Comparison of ENCODE assay signal across 16 cellular contexts in genomic region chr20:37453836-37454235, GRCh38.
A peak's percentile ranks its signal among the peaks of the same experiment; 100 is the strongest.
DNase-seq lines count a peak whose midpoint lies in the region; ATAC-seq, FAIRE-seq and TF ChIP-seq lines count a peak whose summit lies in the region.
"Had no signal": no experiment of that assay in that cellular context is flagged by ENCODE, and none has a peak within 500 bp of the region (broad histone marks: within the 10 kb centered on the region; RNA-seq: fewer than 3 reads in every experiment).

No MANE protein-coding gene starts in this region.

- 0% methylated on average over 5 of the region's 5 CpGs for WGBS in K562 (ENCODE audit: insufficient coverage, low coverage, missing lambda C conversion rate)

- TF ChIP-seq CTCF in K562 (IDR thresholded peaks at IDR 0.05 in 2 of 3, conservative IDR thresholded peaks at IDR 0.05 in 1 of 3; ENCODE audit: insufficient read depth in 2 of 3, low read depth in 1 of 3, low read length in 3 of 3), result no peak
- TF ChIP-seq CTCF in nephron progenitor cell (IDR thresholded peaks at IDR 0.05), result no peak
- no peak for TF ChIP-seq CTCF in upper lobe of right lung (IDR thresholded peaks at IDR 0.05)

- CTCF ChIA-PET in K562 (lab: Yijun Ruan, JAX; ENCODE audit: low intra/inter-chr PET ratio), result no interaction called here

- peaks cover 10% of the 10 kb centered on the region for H3K4me1 Mint-ChIP-seq in nephron progenitor cell

- H3K27me3 ChIP-seq in K562 (ENCODE audit: control insufficient read depth in 2 of 2, insufficient read depth in 2 of 2, low read length in 2 of 2) (peaks cover 0 to 16% of the 10 kb centered on the region in 2 experiments; a peak in 4 of 5 replicates), upper lobe of right lung (no peaks in the 10 kb centered on the region)
- H3K27me3 ChIP-seq in effector memory CD4-positive, alpha-beta T cell (replicated peaks; ENCODE audit: control insufficient read depth, insufficient read depth, low read length, poor library complexity, severe bottlenecking), result no peaks in the 10 kb centered on the region
- H3K27me3 ChIP-seq: BE2C had no signal

- intact Hi-C loops in K562 (cut with micrococcal nuclease) (no loop called here), upper lobe of right lung (cut with DNase I) (no loop called here)

- no peaks in the 10 kb centered on the region; the same call in 1 of the 2 replicates for H4K20me1 ChIP-seq in K562 (replicated peaks; ENCODE audit: control insufficient read depth, insufficient read depth, low read length)

- no peak overlapping the region for H3K4me2 ChIP-seq in K562 (ENCODE audit: insufficient read depth, low read length)
- H3K4me2 ChIP-seq: A549 had no signal

- peaks cover 8% of the 10 kb centered on the region for H3K36me3 Mint-ChIP-seq in nephron progenitor cell (ENCODE audit: low read depth)

- H3K36me3 ChIP-seq in K562 (ENCODE audit: control insufficient read depth, insufficient read depth, low read length), result no peaks in the 10 kb centered on the region
- no peaks in the 10 kb centered on the region for H3K36me3 ChIP-seq in upper lobe of right lung
- no peaks in the 10 kb centered on the region for H3K36me3 ChIP-seq in effector memory CD4-positive, alpha-beta T cell (ENCODE audit: control insufficient read depth, insufficient read depth, low read length)
- H3K36me3 ChIP-seq: BE2C had no signal

- no peak overlapping the region for H2AFZ ChIP-seq in K562 (ENCODE audit: low read depth, low read length)

- H3K27me3 Mint-ChIP-seq in nephron progenitor cell (ENCODE audit: low read depth, poor library complexity), result peaks cover 15% of the 10 kb centered on the region

- no peak for TF ChIP-seq RAD21 in K562 (CRISPR knock-in tag; conservative IDR thresholded peaks at IDR 0.05 in 1 of 2, IDR thresholded peaks at IDR 0.05 in 1 of 2)

- no peak for TF ChIP-seq EP300 in K562 (IDR thresholded peaks at IDR 0.05; ENCODE audit: low read length)

- H3K4me3 ChIP-seq in K562 (no peak overlapping the region), upper lobe of right lung (no peak overlapping the region)
- H3K4me3 ChIP-seq in effector memory CD4-positive, alpha-beta T cell (ENCODE audit: insufficient read depth, low read depth, low read length, poor library complexity, severe bottlenecking), result no peak overlapping the region
- H3K4me3 ChIP-seq: A549 had no signal

- no peaks in the 10 kb centered on the region for H3K79me2 ChIP-seq in K562 (ENCODE audit: control insufficient read depth, insufficient read depth, low read length)

- H3K9ac ChIP-seq in K562 (ENCODE audit: insufficient read depth in 1 of 2, low read depth in 2 of 2, low read length in 2 of 2), result no peak overlapping the region

- peaks cover 53% of the 10 kb centered on the region for H3K9me3 Mint-ChIP-seq in nephron progenitor cell

- DNase-seq in HTR-8/SVneo (ENCODE audit: insufficient read length, low spot score) (no peak), K562 (ENCODE audit: extremely low read depth in 1 of 4, low spot score in 3 of 4) (no peak), nephron progenitor cell (no peak), upper lobe of right lung (peak; percentile 31)
- no peak for DNase-seq in effector memory CD4-positive, alpha-beta T cell
- DNase-seq: BE2C; CD8-positive, alpha-beta T cell; DMS53; GF-D8; HCEC 1CT; HFFc6; IMR-90 had no signal

- ATAC-seq in K562, result no peak
- no peak for ATAC-seq in upper lobe of right lung
- ATAC-seq in GM18861 (IDR thresholded peaks at IDR 0.05; ENCODE audit: unreplicated experiment), result no peak
- ATAC-seq: A549; CD8-positive, alpha-beta T cell had no signal

- no peak for TF ChIP-seq POLR2A in K562 (conservative IDR thresholded peaks at IDR 0.05)

- H3K4me3 Mint-ChIP-seq in nephron progenitor cell, result no peak overlapping the region
- H3K4me3 Mint-ChIP-seq: CD8-positive, alpha-beta T cell; HFFc6 had no signal

- H3K4me1 ChIP-seq in K562 (replicated peaks in 1 of 2; ENCODE audit: control insufficient read depth in 2 of 2, insufficient read depth in 2 of 2, low read length in 2 of 2) (no peaks in the 10 kb centered on the region), upper lobe of right lung (no peaks in the 10 kb centered on the region)
- no peaks in the 10 kb centered on the region for H3K4me1 ChIP-seq in effector memory CD4-positive, alpha-beta T cell (ENCODE audit: control insufficient read depth, insufficient read depth, low read length, poor library complexity, severe bottlenecking)
- H3K4me1 ChIP-seq: A549, BE2C, Caco-2 had no signal

- FAIRE-seq in HTR-8/SVneo (lab: Jason Lieb, UNC), result peak; percentile 31
- FAIRE-seq in K562 (lab: Jason Lieb, UNC), result no peak
- FAIRE-seq: A549 had no signal

- peak overlapping the region; percentile 9 for H3K27ac Mint-ChIP-seq in nephron progenitor cell
- H3K27ac Mint-ChIP-seq: CD8-positive, alpha-beta T cell; HFFc6 had no signal

- H3K9me3 ChIP-seq in K562 (replicated peaks; ENCODE audit: control insufficient read depth, insufficient read depth, low read depth, low read length) (no peaks in the 10 kb centered on the region), upper lobe of right lung (peaks cover 5% of the 10 kb centered on the region)
- no peaks in the 10 kb centered on the region for H3K9me3 ChIP-seq in effector memory CD4-positive, alpha-beta T cell (ENCODE audit: control insufficient read depth, low read length)

- no peaks in the 10 kb centered on the region for H3K9me1 ChIP-seq in K562 (ENCODE audit: control insufficient read depth, insufficient read depth, low read length)

- H3K27ac ChIP-seq in K562 (ENCODE audit: extremely low read depth, low read depth, low read length) (no peak overlapping the region), upper lobe of right lung (no peak overlapping the region)
- H3K27ac ChIP-seq in effector memory CD4-positive, alpha-beta T cell (ENCODE audit: insufficient read depth, low read length, poor library complexity, severe bottlenecking), result no peak overlapping the region
- H3K27ac ChIP-seq: A549, C4-2B had no signal

- POLR2A ChIA-PET in K562 (lab: Yijun Ruan, JAX), result no interaction called here

- BruUV-seq in K562 (replicated peaks; lab: Mats Ljungman, UMichigan), result no TSS peak

- in situ Hi-C loops in K562 (cut with MboI), result no loop called here

TF ChIP-seq in K562, 482 proteins besides CTCF, POLR2A, EP300 and RAD21 (continues in another document):
- no peak for TF ChIP-seq ZKSCAN3 (CRISPR knock-in tag; IDR thresholded peaks at IDR 0.05)
- TF ChIP-seq ZBTB12 (CRISPR knock-in tag; IDR thresholded peaks at IDR 0.05), result no peak
- TF ChIP-seq CREB1 (IDR thresholded peaks at IDR 0.05), result no peak
- no peak for TF ChIP-seq CREB1 (CRISPR knock-in tag; IDR thresholded peaks at IDR 0.05)
- TF ChIP-seq ZNF384 (IDR thresholded peaks at IDR 0.05; ENCODE audit: low read depth, low read length), result no peak
- TF ChIP-seq ATF3 (IDR thresholded peaks at IDR 0.05), result peak; percentile 21; the same call in 1 of the 2 replicates
- no peak for TF ChIP-seq ATF3 (CRISPR knock-in tag; conservative IDR thresholded peaks at IDR 0.05)
- TF ChIP-seq ID3 (CRISPR knock-in tag; IDR thresholded peaks at IDR 0.05), result no peak
- no peak for TF ChIP-seq ID3 (tag; IDR thresholded peaks at IDR 0.05)
- no peak for TF ChIP-seq NFRKB (IDR thresholded peaks at IDR 0.05; ENCODE audit: low read depth)
- TF ChIP-seq ZNF444 (CRISPR knock-in tag; IDR thresholded peaks at IDR 0.05), result no peak
- TF ChIP-seq CEBPG (CRISPR knock-in tag; IDR thresholded peaks at IDR 0.05), result no peak
- TF ChIP-seq CEBPG (tag; conservative IDR thresholded peaks at IDR 0.05 in 1 of 2, IDR thresholded peaks at IDR 0.05 in 1 of 2), result 0 out of 4 replicates have a peak, but pooled peaks of 1 of the 2 experiments have one; percentile 23
- no peak for TF ChIP-seq ZNF253 (CRISPR knock-in tag; conservative IDR thresholded peaks at IDR 0.05)
